27 cellular contexts compared by ENCODE assay signal in genomic region chr2:239587311-239587731, GRCh38.
"Had no signal": no experiment of that assay in that cellular context is flagged by ENCODE, and none has a peak within 500 bp of the region (broad histone marks: within the 10 kb centered on the region; RNA-seq: fewer than 3 reads in every experiment).

No MANE protein-coding gene starts in this region.

- H3K36me3 ChIP-seq: neutrophil, ovary, right atrium auricular region, tibial artery had no signal

- H3K27ac Mint-ChIP-seq: activated CD4-positive, alpha-beta T cell treated with anti-CD3 and anti-CD28 coated beads, Interleukin-2, amount 10 ng/mL, durations not matched to agents 24 days and 14 days; activated CD8-positive, alpha-beta memory T cell treated with anti-CD3 and anti-CD28 coated beads, Interleukin-2, amount 10 ng/mL, durations not matched to agents 7 days and 5 days; activated CD8-positive, alpha-beta T cell treated with anti-CD3 and anti-CD28 coated beads for 36 hours; activated naive CD8-positive, alpha-beta T cell treated with anti-CD3 and anti-CD28 coated beads, Interleukin-2, amount 50 U/mL, for 24 hours; activated T-helper 1 cell treated with anti-CD3 and anti-CD28 coated beads, Interleukin-12 subunit alpha, Interleukin-12 subunit beta, Interleukin-2, Interleukin-4 antibody, amounts not matched to agents 30 ng/mL and 10 ng/mL and 1 ng/mL, durations not matched to agents 14 hours and 24 hours and 36 hours; dendritic cell treated with granulocyte-macrophage colony-stimulating factor and Interleukin-4, amounts not matched to agents 40 ng/mL and 50 ng/mL, for 4 days; mesothelial cell of epicardium; natural killer cell; stimulated activated effector memory CD8-positive, alpha-beta T cell treated with anti-CD3 and anti-CD28 coated beads, Interleukin-12 subunit alpha, Interleukin-12 subunit beta, amount 100 ng/mL, for 72 hours; stimulated activated naive CD8-positive, alpha-beta T cell treated with anti-CD3 and anti-CD28 coated beads, Interleukin-15, amount 100 ng/mL, for 72 hours; T-helper 17 cell had no signal

- H3K4me3 ChIP-seq: body of pancreas, ovary, psoas muscle, right atrium auricular region, tibial artery had no signal

- H3K4me3 Mint-ChIP-seq: activated CD4-positive, alpha-beta T cell treated with anti-CD3 and anti-CD28 coated beads, Interleukin-2, amount 10 ng/mL, durations not matched to agents 24 days and 14 days; activated CD8-positive, alpha-beta memory T cell treated with anti-CD3 and anti-CD28 coated beads, Interleukin-2, amount 10 ng/mL, durations not matched to agents 7 days and 5 days; activated CD8-positive, alpha-beta T cell treated with anti-CD3 and anti-CD28 coated beads for 36 hours; activated naive CD8-positive, alpha-beta T cell treated with anti-CD3 and anti-CD28 coated beads, Interleukin-2, amount 50 U/mL, for 24 hours; activated T-helper 1 cell treated with anti-CD3 and anti-CD28 coated beads, Interleukin-12 subunit alpha, Interleukin-12 subunit beta, Interleukin-2, Interleukin-4 antibody, amounts not matched to agents 30 ng/mL and 10 ng/mL and 1 ng/mL, durations not matched to agents 14 hours and 24 hours and 36 hours; dendritic cell treated with granulocyte-macrophage colony-stimulating factor and Interleukin-4, amounts not matched to agents 40 ng/mL and 50 ng/mL, for 4 days; mesothelial cell of epicardium; natural killer cell; stimulated activated effector memory CD8-positive, alpha-beta T cell treated with anti-CD3 and anti-CD28 coated beads, Interleukin-12 subunit alpha, Interleukin-12 subunit beta, amount 100 ng/mL, for 72 hours; stimulated activated naive CD8-positive, alpha-beta T cell treated with anti-CD3 and anti-CD28 coated beads, Interleukin-15, amount 100 ng/mL, for 72 hours; T-helper 17 cell had no signal

- H3K9me3 ChIP-seq: body of pancreas, neutrophil, ovary, psoas muscle, right atrium auricular region, tibial artery had no signal

- H3K27me3 Mint-ChIP-seq: activated CD4-positive, alpha-beta T cell treated with anti-CD3 and anti-CD28 coated beads, Interleukin-2, amount 10 ng/mL, durations not matched to agents 24 days and 14 days; activated CD8-positive, alpha-beta memory T cell treated with anti-CD3 and anti-CD28 coated beads, Interleukin-2, amount 10 ng/mL, durations not matched to agents 7 days and 5 days; stimulated activated naive CD8-positive, alpha-beta T cell treated with anti-CD3 and anti-CD28 coated beads, Interleukin-15, amount 100 ng/mL, for 72 hours had no signal

- H3K36me3 Mint-ChIP-seq: activated CD8-positive, alpha-beta memory T cell treated with anti-CD3 and anti-CD28 coated beads, Interleukin-2, amount 10 ng/mL, durations not matched to agents 7 days and 5 days; mesothelial cell of epicardium; natural killer cell; stimulated activated effector memory CD8-positive, alpha-beta T cell treated with anti-CD3 and anti-CD28 coated beads, Interleukin-12 subunit alpha, Interleukin-12 subunit beta, amount 100 ng/mL, for 72 hours had no signal

- H3K27ac ChIP-seq: body of pancreas, foreskin keratinocyte, neutrophil, ovary, psoas muscle, right atrium auricular region, tibial artery had no signal

- H3K27me3 ChIP-seq: body of pancreas, foreskin keratinocyte, neutrophil, ovary, right atrium auricular region had no signal

- DNase-seq: activated CD4-positive, alpha-beta T cell treated with anti-CD3 and anti-CD28 coated beads, Interleukin-2, amount 10 ng/mL, durations not matched to agents 24 days and 14 days; activated CD8-positive, alpha-beta memory T cell treated with anti-CD3 and anti-CD28 coated beads, Interleukin-2, amount 10 ng/mL, durations not matched to agents 7 days and 5 days; activated CD8-positive, alpha-beta T cell treated with anti-CD3 and anti-CD28 coated beads for 36 hours; activated naive CD4-positive, alpha-beta T cell; activated naive CD8-positive, alpha-beta T cell treated with anti-CD3 and anti-CD28 coated beads, Interleukin-2, amount 50 U/mL, for 24 hours; activated T-cell treated with anti-CD3 and anti-CD28 coated beads for 4 hours; body of pancreas; effector CD4-positive, alpha-beta T cell; erythroblast; foreskin keratinocyte; mammary epithelial cell; natural killer cell; stimulated activated CD4-positive, alpha-beta T cell treated with anti-CD3 and anti-CD28 coated beads, Interleukin-2, amount 100 ng/mL, for 24 hours; stimulated activated naive CD8-positive, alpha-beta T cell treated with anti-CD3 and anti-CD28 coated beads, Interleukin-15, amount 100 ng/mL, for 72 hours; SW 1271; T-helper 17 cell; tibial artery had no signal

- H3K9me3 Mint-ChIP-seq: activated CD8-positive, alpha-beta T cell treated with anti-CD3 and anti-CD28 coated beads for 36 hours had no signal

- H3K4me1 ChIP-seq: body of pancreas, foreskin keratinocyte, psoas muscle, right atrium auricular region, tibial artery had no signal

- ATAC-seq: activated CD4-positive, CD25-positive, alpha-beta regulatory T cell treated with anti-CD3 and anti-CD28 coated beads, Interleukin-2, amount 50 U/mL, for 24 hours; activated CD8-positive, alpha-beta memory T cell treated with anti-CD3 and anti-CD28 coated beads, Interleukin-2, amount 10 ng/mL, durations not matched to agents 7 days and 5 days; activated CD8-positive, alpha-beta T cell treated with anti-CD3 and anti-CD28 coated beads for 36 hours; activated naive CD8-positive, alpha-beta T cell treated with anti-CD3 and anti-CD28 coated beads, Interleukin-2, amount 50 U/mL, for 24 hours; body of pancreas; foreskin keratinocyte; left lobe of liver; natural killer cell; stimulated activated effector memory CD8-positive, alpha-beta T cell treated with anti-CD3 and anti-CD28 coated beads, Interleukin-12 subunit alpha, Interleukin-12 subunit beta, amount 100 ng/mL, for 72 hours; stimulated activated naive CD8-positive, alpha-beta T cell treated with anti-CD3 and anti-CD28 coated beads, Interleukin-15, amount 100 ng/mL, for 72 hours; T-helper 17 cell had no signal

- H3K4me1 Mint-ChIP-seq: activated CD4-positive, alpha-beta T cell treated with anti-CD3 and anti-CD28 coated beads, Interleukin-2, amount 10 ng/mL, durations not matched to agents 24 days and 14 days; activated CD8-positive, alpha-beta memory T cell treated with anti-CD3 and anti-CD28 coated beads, Interleukin-2, amount 10 ng/mL, durations not matched to agents 7 days and 5 days; activated naive CD8-positive, alpha-beta T cell treated with anti-CD3 and anti-CD28 coated beads, Interleukin-2, amount 50 U/mL, for 24 hours; stimulated activated naive CD8-positive, alpha-beta T cell treated with anti-CD3 and anti-CD28 coated beads, Interleukin-15, amount 100 ng/mL, for 72 hours had no signal
